Comparison of ENCODE assay signal across 8 cellular contexts in genomic region chr6:166955865-166956443, GRCh38. TPM values are rescaled to one million over a fixed set of nuclear protein-coding genes. Genes with fewer than 3 reads are reported as not detected.
DNase-seq lines count a peak whose midpoint lies in the region; ATAC-seq and TF ChIP-seq lines count a peak whose summit lies in the region.

No MANE protein-coding gene starts in this region.

- H3K4me2 ChIP-seq in BLaER1: peak overlapping the region; percentile 91

- TF ChIP-seq CTCF in foreskin keratinocyte (conservative IDR thresholded peaks at IDR 0.05) (no peak), ovary (IDR thresholded peaks at IDR 0.05) (no peak)

- TF ChIP-seq POLR2A in ovary (IDR thresholded peaks at IDR 0.05): no peak

- H3K4me1 ChIP-seq in BLaER1 (peaks cover 85% of the 10 kb centered on the region), foreskin keratinocyte (no peaks in the 10 kb centered on the region), ovary (ENCODE audit: insufficient read depth) (peaks cover 3% of the 10 kb centered on the region)

- H3K27me3 ChIP-seq in BLaER1: no peaks in the 10 kb centered on the region
- no peaks in the 10 kb centered on the region for H3K27me3 ChIP-seq in foreskin keratinocyte
- no peaks in the 10 kb centered on the region for H3K27me3 ChIP-seq in ovary

- peaks cover 31% of the 10 kb centered on the region for H3K36me3 Mint-ChIP-seq in T-helper 2 cell treated with Interferon-gamma antibody and Interleukin-4, amounts not matched to agents 5 μg/mL and 100 μg/mL, for 36 hours (ENCODE audit: low read depth)

- peak; percentile 11 for ATAC-seq in GM18907 (IDR thresholded peaks at IDR 0.05; ENCODE audit: unreplicated experiment)
- ATAC-seq in HG03442 (IDR thresholded peaks at IDR 0.05; ENCODE audit: unreplicated experiment): peak; percentile 2
- ATAC-seq in foreskin keratinocyte: peak; percentile 65
- ATAC-seq in GM21825 (IDR thresholded peaks at IDR 0.05; ENCODE audit: unreplicated experiment): no peak

- H3K4me1 Mint-ChIP-seq in T-helper 2 cell treated with Interferon-gamma antibody and Interleukin-4, amounts not matched to agents 5 μg/mL and 100 μg/mL, for 36 hours (ENCODE audit: low read depth): peaks cover 71% of the 10 kb centered on the region

- H3K4me3 ChIP-seq in BLaER1 (peak overlapping the region; percentile 98), ovary (peak overlapping the region; percentile 61)

- 1 to 2% (median 1%) methylated on average over 38 to 54 of the region's 54 CpGs for WGBS in ovary, 3 donors

- no peaks in the 10 kb centered on the region for H3K27me3 Mint-ChIP-seq in T-helper 2 cell treated with Interferon-gamma antibody and Interleukin-4, amounts not matched to agents 5 μg/mL and 100 μg/mL, for 36 hours (ENCODE audit: low read depth)

- H3K27ac Mint-ChIP-seq in T-helper 2 cell treated with Interferon-gamma antibody and Interleukin-4, amounts not matched to agents 5 μg/mL and 100 μg/mL, for 36 hours: peak overlapping the region; percentile 100

- intact Hi-C loops in ovary (cut with DNase I): no loop called here

- peaks cover 39% of the 10 kb centered on the region for H4K20me1 ChIP-seq in BLaER1

- H3K9me3 Mint-ChIP-seq in T-helper 2 cell treated with Interferon-gamma antibody and Interleukin-4, amounts not matched to agents 5 μg/mL and 100 μg/mL, for 36 hours: no peaks in the 10 kb centered on the region

- no peaks in the 10 kb centered on the region for H3K9me3 ChIP-seq in BLaER1
- H3K9me3 ChIP-seq in ovary: no peaks in the 10 kb centered on the region

- H3K27ac ChIP-seq in BLaER1 (peak overlapping the region; percentile 93), foreskin keratinocyte (no peak overlapping the region), ovary (peak overlapping the region in 1 of 2 donors; percentile 88)

- no peak for DNase-seq in T-helper 2 cell treated with Interferon-gamma antibody and Interleukin-4, amounts not matched to agents 5 μg/mL and 100 μg/mL, for 36 hours (ENCODE audit: low spot score)
- DNase-seq in foreskin keratinocyte (peak in 1 of 2 donors; percentile 54), ovary (no peak), NCI-H1048 (lab: John Stamatoyannopoulos, UW) (no peak)

- peak overlapping the region; percentile 92 for H3K9ac ChIP-seq in BLaER1

- peak overlapping the region; percentile 96 for H3K4me3 Mint-ChIP-seq in T-helper 2 cell treated with Interferon-gamma antibody and Interleukin-4, amounts not matched to agents 5 μg/mL and 100 μg/mL, for 36 hours

- TF ChIP-seq EP300 in ovary (IDR thresholded peaks at IDR 0.05): no peak

- peaks cover 16% of the 10 kb centered on the region for H3K36me3 ChIP-seq in BLaER1
- no peaks in the 10 kb centered on the region for H3K36me3 ChIP-seq in ovary

RNA-seq across cellular contexts. Expression of gene RNASET2, which starts 0.4 kb away (rescaled TPM):
- total RNA-seq in foreskin keratinocyte (14.3 and 14.5 TPM in 2 replicates), ovary (100 to 1,000 TPM in 1 of 7 donors, 10 to 100 TPM in 6; 34.8 to 211 (median 56.0) TPM)
- polyA plus RNA-seq in foreskin keratinocyte (17.6 and 18.5 TPM in 2 replicates), ovary (10 to 100 TPM; 42.2 to 79.7 TPM)

RNA-seq across cellular contexts. Expression of gene CEP43, which starts 43.2 kb away (rescaled TPM):
- total RNA-seq in foreskin keratinocyte (13.5 and 15.5 TPM in 2 replicates), ovary (10 to 100 TPM; 12.3 to 39.5 (median 15.4) TPM)
- polyA plus RNA-seq in foreskin keratinocyte (7.5 and 9.4 TPM in 2 replicates), ovary (10 to 100 TPM in 1 of 2 donors, 1 to 10 TPM in 1; 7.5 to 13.7 TPM)
